ENCODE assay signal across 8 cellular contexts in the genomic region with DNA sequence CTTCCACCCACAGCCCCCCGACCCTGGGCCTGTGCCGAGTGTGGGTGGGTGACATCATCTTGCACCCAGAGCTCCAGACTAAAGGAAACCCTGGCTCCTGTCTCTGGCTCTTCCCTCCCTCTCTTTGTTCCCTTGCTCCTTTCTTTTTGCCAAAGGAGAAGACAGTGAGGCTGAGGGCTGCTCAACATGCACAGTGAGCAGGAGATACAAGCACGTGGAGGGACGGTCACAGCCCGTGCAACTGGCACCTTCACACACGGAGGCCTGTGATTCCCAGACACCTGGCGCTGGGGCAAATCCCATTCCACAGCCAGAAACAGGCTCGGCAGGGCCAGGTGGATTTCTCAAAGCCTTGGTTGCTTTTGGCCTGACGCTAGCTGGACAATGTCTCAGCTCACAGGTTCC.
DNase-seq lines count a peak whose midpoint lies in the region; ATAC-seq and TF ChIP-seq lines count a peak whose summit lies in the region.
"Not testable (repeated sequence)": the region's sequence is repeated elsewhere in the genome, so short reads cannot be mapped to it uniquely, and the experiment has no call there.

No MANE protein-coding gene starts in this region.

- H3K4me1 ChIP-seq in skeletal muscle satellite cell (ENCODE audit: control insufficient read depth, insufficient read depth, low read length): peaks cover 83% of the 10 kb centered on the region
- peaks cover 80% of the 10 kb centered on the region for H3K4me1 ChIP-seq in vagina

- in situ Hi-C loops in G401 (cut with HindIII; ENCODE audit: low sequenced_read_pairs): not testable (repeated sequence)

- POLR2A ChIA-PET in activated CD8-positive, alpha-beta T cell treated with anti-CD3 and anti-CD28 coated beads for 36 hours (lab: Charles Lee); MCF 10A (lab: Yijun Ruan, JAX): not testable (repeated sequence)

- peak overlapping the region; percentile 14 for H3K9ac ChIP-seq in skeletal muscle satellite cell (ENCODE audit: low read depth, low read length)

- not testable (repeated sequence) for BruUV-seq in MCF 10A (replicated peaks; lab: Mats Ljungman, UMichigan)

- intact Hi-C loops in activated CD8-positive, alpha-beta T cell treated with anti-CD3 and anti-CD28 coated beads for 36 hours (cut with micrococcal nuclease); MCF 10A (cut with micrococcal nuclease); Right ventricle myocardium superior (cut with DNase I); vagina (cut with DNase I): not testable (repeated sequence)

- DNase-seq in G401 (ENCODE audit: low spot score): peak; percentile 89
- DNase-seq in NCI-H69 (lab: John Stamatoyannopoulos, UW): peak; percentile 55
- DNase-seq in activated CD8-positive, alpha-beta T cell treated with anti-CD3 and anti-CD28 coated beads for 36 hours; MCF 10A (ENCODE audit: unreplicated experiment); vagina (ENCODE audit: extremely low spot score in 2 of 2): not testable (repeated sequence)
- peak; percentile 55 for DNase-seq in Right ventricle myocardium superior
- peak; percentile 28 for DNase-seq in midbrain (lab: John Stamatoyannopoulos, UW)

- H3K4me3 Mint-ChIP-seq in activated CD8-positive, alpha-beta T cell treated with anti-CD3 and anti-CD28 coated beads for 36 hours; MCF 10A (ENCODE audit: unreplicated experiment): not testable (repeated sequence)

- H3K9me3 Mint-ChIP-seq in activated CD8-positive, alpha-beta T cell treated with anti-CD3 and anti-CD28 coated beads for 36 hours; MCF 10A (ENCODE audit: unreplicated experiment): not testable (repeated sequence)

- peak overlapping the region; percentile 76 for H3K4me2 ChIP-seq in skeletal muscle satellite cell (ENCODE audit: low read length)

- peak overlapping the region; percentile 75 for H3K27ac ChIP-seq in vagina

- not testable (repeated sequence) for TF ChIP-seq CTCF in activated CD8-positive, alpha-beta T cell treated with anti-CD3 and anti-CD28 coated beads for 36 hours (IDR thresholded peaks at IDR 0.05); MCF 10A (IDR thresholded peaks at IDR 0.05; ENCODE audit: unreplicated experiment); vagina (IDR thresholded peaks at IDR 0.05)

- H3K36me3 ChIP-seq in skeletal muscle satellite cell (ENCODE audit: insufficient read depth, low read length): peaks cover 13% of the 10 kb centered on the region
- H3K36me3 ChIP-seq in vagina: not testable (repeated sequence)

- H3K27ac Mint-ChIP-seq in activated CD8-positive, alpha-beta T cell treated with anti-CD3 and anti-CD28 coated beads for 36 hours: peak overlapping the region; percentile 76
- peak overlapping the region; percentile 51 for H3K27ac Mint-ChIP-seq in MCF 10A (ENCODE audit: low read depth, unreplicated experiment)

- not testable (repeated sequence) for H3K27me3 ChIP-seq in skeletal muscle satellite cell (ENCODE audit: control insufficient read depth, insufficient read depth, low read length); vagina

- not testable (repeated sequence) for H3K27me3 Mint-ChIP-seq in activated CD8-positive, alpha-beta T cell treated with anti-CD3 and anti-CD28 coated beads for 36 hours; MCF 10A (ENCODE audit: insufficient read depth, unreplicated experiment)

- H3K9me3 ChIP-seq in skeletal muscle satellite cell (replicated peaks; ENCODE audit: low read length); vagina: not testable (repeated sequence)

- TF ChIP-seq POLR2A in vagina (IDR thresholded peaks at IDR 0.05): not testable (repeated sequence)

- peaks cover 72% of the 10 kb centered on the region for H3K4me1 Mint-ChIP-seq in activated CD8-positive, alpha-beta T cell treated with anti-CD3 and anti-CD28 coated beads for 36 hours (ENCODE audit: low read depth)
- peaks cover 36% of the 10 kb centered on the region for H3K4me1 Mint-ChIP-seq in MCF 10A (ENCODE audit: insufficient read depth, unreplicated experiment)

- ATAC-seq in activated CD8-positive, alpha-beta T cell treated with anti-CD3 and anti-CD28 coated beads for 36 hours: not testable (repeated sequence)
- ATAC-seq in Right ventricle myocardium superior (ENCODE audit: poor library complexity): peak; percentile 1

- H3K4me3 ChIP-seq in skeletal muscle satellite cell (ENCODE audit: low read length): not testable (repeated sequence)
- H3K4me3 ChIP-seq in vagina: peak overlapping the region in 1 of 2 donors; percentile 4

- peaks cover 56% of the 10 kb centered on the region for H3K36me3 Mint-ChIP-seq in activated CD8-positive, alpha-beta T cell treated with anti-CD3 and anti-CD28 coated beads for 36 hours (ENCODE audit: low read depth)
- H3K36me3 Mint-ChIP-seq in MCF 10A (ENCODE audit: insufficient read depth, unreplicated experiment): peaks cover 62% of the 10 kb centered on the region

- CTCF ChIA-PET in activated CD8-positive, alpha-beta T cell treated with anti-CD3 and anti-CD28 coated beads for 36 hours (lab: Charles Lee): not testable (repeated sequence)
- CTCF ChIA-PET in MCF 10A (lab: Yijun Ruan, JAX): interaction anchor here (0.5 to 0.7 kb wide), 3 partner anchors 24 to 198 kb away, joined by 3 read pairs; no protein-coding TSS in a partner anchor
